In the genomic region with DNA sequence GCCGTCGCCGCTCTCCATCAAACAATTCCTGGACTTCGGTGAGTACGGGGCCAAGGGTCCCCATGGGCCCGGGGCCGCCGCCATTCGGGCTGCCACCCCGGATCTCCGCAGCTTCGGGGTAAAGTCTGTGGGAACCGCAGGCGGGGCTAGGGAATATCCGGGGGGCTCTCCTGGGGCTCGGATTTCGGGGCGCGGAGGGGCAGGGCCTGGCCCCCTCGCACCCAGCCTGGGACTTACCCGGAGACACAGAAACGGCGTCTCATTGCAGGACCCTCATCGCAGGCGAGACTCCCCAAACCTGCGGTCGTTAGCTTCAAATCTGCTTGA, we compare ENCODE assay signal across 8 cellular contexts. TPM values are rescaled to one million over a fixed set of nuclear protein-coding genes. Genes with fewer than 3 reads are reported as not detected.
DNase-seq lines count a peak whose midpoint lies in the region; ATAC-seq and TF ChIP-seq lines count a peak whose summit lies in the region.

No MANE protein-coding gene starts in this region.

- peak overlapping the region; percentile 95 for H3K27ac Mint-ChIP-seq in CD4-positive, alpha-beta T cell

- in situ Hi-C loops in G401 (cut with HindIII; ENCODE audit: low sequenced_read_pairs), result no loop called here

- POLR2A ChIA-PET in CD4-positive, alpha-beta T cell (lab: Charles Lee), result interaction anchor here (0.9 to 6.2 kb wide), 5 partner anchors 15 to 69 kb away, joined by 4 to 142 read pairs (median 8); no protein-coding TSS in a partner anchor

- no peaks in the 10 kb centered on the region for H3K4me1 ChIP-seq in prostate gland (replicated peaks)

- H3K4me1 Mint-ChIP-seq in CD4-positive, alpha-beta T cell (ENCODE audit: low read depth), result peaks cover 39% of the 10 kb centered on the region

- no peaks in the 10 kb centered on the region for H3K36me3 Mint-ChIP-seq in CD4-positive, alpha-beta T cell (ENCODE audit: low read depth)

- no peaks in the 10 kb centered on the region for H3K27me3 ChIP-seq in CD4-positive, alpha-beta T cell (ENCODE audit: control insufficient read depth, insufficient read depth, low read length)
- H3K27me3 ChIP-seq in prostate gland (replicated peaks; ENCODE audit: insufficient read depth), result no peaks in the 10 kb centered on the region

- H3K9me3 Mint-ChIP-seq in CD4-positive, alpha-beta T cell, result no peaks in the 10 kb centered on the region

- CTCF ChIA-PET in CD4-positive, alpha-beta T cell (lab: Charles Lee), result interaction anchor here (0.6 to 1.5 kb wide), 3 partner anchors 13 to 69 kb away, joined by 3 to 6 read pairs (median 4); no protein-coding TSS in a partner anchor

- no peak for TF ChIP-seq CTCF in CD4-positive, alpha-beta T cell (IDR thresholded peaks at IDR 0.05)
- no peak for TF ChIP-seq CTCF in prostate gland (IDR thresholded peaks at IDR 0.05)

- 2% methylated on average over 24 of the region's 27 CpGs for WGBS in prostate gland

- H3K4me3 Mint-ChIP-seq in CD4-positive, alpha-beta T cell, result peak overlapping the region; percentile 88

- peak in 2 of 10 experiments; percentile 1 to 34 for DNase-seq in CD4-positive, alpha-beta T cell
- DNase-seq in erythroblast (lab: John Stamatoyannopoulos, UW), result peak; percentile 26 to 36
- DNase-seq in prostate gland (ENCODE audit: low spot score), result no peak
- DNase-seq in NCI-H2171 treated with DMSO at 0.1 percent for 48 hours (lab: John Stamatoyannopoulos, UW), result no peak
- no peak for DNase-seq in AG08395 (ENCODE audit: low spot score)
- no peak for DNase-seq in G401 (ENCODE audit: low spot score)

- peak; percentile 7 for ATAC-seq in CD4-positive, alpha-beta T cell (ENCODE audit: poor library complexity)
- ATAC-seq in HG02588 (IDR thresholded peaks at IDR 0.05; ENCODE audit: unreplicated experiment) (peak; percentile 7), SK-N-SH treated with all-trans-retinoic acid at 6 μM for 48 hours (peak; percentile 13)

- no peaks in the 10 kb centered on the region for H3K36me3 ChIP-seq in prostate gland

- no peaks in the 10 kb centered on the region for H3K9me3 ChIP-seq in CD4-positive, alpha-beta T cell (ENCODE audit: control insufficient read depth, low read length)
- no peaks in the 10 kb centered on the region for H3K9me3 ChIP-seq in prostate gland

- no peaks in the 10 kb centered on the region for H3K27me3 Mint-ChIP-seq in CD4-positive, alpha-beta T cell

- intact Hi-C loops in CD4-positive, alpha-beta T cell (cut with DNase I, micrococcal nuclease), result loop anchor here (1.0 to 10.0 kb wide), 3 partner anchors 13 to 311 kb away; no protein-coding TSS in a partner anchor
- intact Hi-C loops in prostate gland (cut with DNase I), result no loop called here

- H3K27ac ChIP-seq in CD4-positive, alpha-beta T cell (ENCODE audit: low read depth, low read length), result peak overlapping the region; percentile 80
- H3K27ac ChIP-seq in prostate gland, result peak overlapping the region; percentile 77 to 82

- TF ChIP-seq POLR2A in erythroblast (IDR thresholded peaks at IDR 0.05; ENCODE audit: low read length) (no peak), prostate gland (IDR thresholded peaks at IDR 0.05) (no peak)

- H3K4me3 ChIP-seq in prostate gland, result peak overlapping the region; percentile 56 to 66

TF ChIP-seq in SK-N-SH treated with all-trans-retinoic acid at 6 μM for 48 hours, 23 proteins besides CTCF, POLR2A, EP300 and RAD21:
- no peak for TF ChIP-seq TCF4 (CRISPR knock-in tag; IDR thresholded peaks at IDR 0.05; ENCODE audit: borderline replicate concordance)
- TF ChIP-seq, protein P1, sequence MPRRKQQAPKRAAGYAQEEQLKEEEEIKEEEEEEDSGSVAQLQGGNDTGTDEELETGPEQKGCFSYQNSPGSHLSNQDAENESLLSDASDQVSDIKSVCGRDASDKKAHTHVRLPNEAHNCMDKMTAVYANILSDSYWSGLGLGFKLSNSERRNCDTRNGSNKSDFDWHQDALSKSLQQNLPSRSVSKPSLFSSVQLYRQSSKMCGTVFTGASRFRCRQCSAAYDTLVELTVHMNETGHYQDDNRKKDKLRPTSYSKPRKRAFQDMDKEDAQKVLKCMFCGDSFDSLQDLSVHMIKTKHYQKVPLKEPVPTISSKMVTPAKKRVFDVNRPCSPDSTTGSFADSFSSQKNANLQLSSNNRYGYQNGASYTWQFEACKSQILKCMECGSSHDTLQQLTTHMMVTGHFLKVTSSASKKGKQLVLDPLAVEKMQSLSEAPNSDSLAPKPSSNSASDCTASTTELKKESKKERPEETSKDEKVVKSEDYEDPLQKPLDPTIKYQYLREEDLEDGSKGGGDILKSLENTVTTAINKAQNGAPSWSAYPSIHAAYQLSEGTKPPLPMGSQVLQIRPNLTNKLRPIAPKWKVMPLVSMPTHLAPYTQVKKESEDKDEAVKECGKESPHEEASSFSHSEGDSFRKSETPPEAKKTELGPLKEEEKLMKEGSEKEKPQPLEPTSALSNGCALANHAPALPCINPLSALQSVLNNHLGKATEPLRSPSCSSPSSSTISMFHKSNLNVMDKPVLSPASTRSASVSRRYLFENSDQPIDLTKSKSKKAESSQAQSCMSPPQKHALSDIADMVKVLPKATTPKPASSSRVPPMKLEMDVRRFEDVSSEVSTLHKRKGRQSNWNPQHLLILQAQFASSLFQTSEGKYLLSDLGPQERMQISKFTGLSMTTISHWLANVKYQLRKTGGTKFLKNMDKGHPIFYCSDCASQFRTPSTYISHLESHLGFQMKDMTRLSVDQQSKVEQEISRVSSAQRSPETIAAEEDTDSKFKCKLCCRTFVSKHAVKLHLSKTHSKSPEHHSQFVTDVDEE (CRISPR knock-in tag; IDR thresholded peaks at IDR 0.05), result no peak
- no peak for TF ChIP-seq ZFP30 (CRISPR knock-in tag; IDR thresholded peaks at IDR 0.05)
- no peak for TF ChIP-seq OSR1 (CRISPR knock-in tag; IDR thresholded peaks at IDR 0.05)
- TF ChIP-seq ZNF565 (CRISPR knock-in tag; conservative IDR thresholded peaks at IDR 0.05; ENCODE audit: low read depth), result no peak
- no peak for TF ChIP-seq CSDC2 (CRISPR knock-in tag; IDR thresholded peaks at IDR 0.05)
TF ChIP-seq in SK-N-SH treated with all-trans-retinoic acid at 6 μM for 48 hours: peak in this region for 0.

RNA-seq across cellular contexts. Expression of a gene that starts 0.4 kb away (rescaled TPM):
- 10 to 100 TPM; 12.5 to 12.6 TPM for total RNA-seq in CD4-positive, alpha-beta T cell
- total RNA-seq in prostate gland, result 10 to 100 TPM; 41.6 to 54.3 TPM
- 21.7 and 27.8 TPM in 2 replicates for total RNA-seq in G401 (2014; rRNA removed; shearing (Covaris generic))

Comparison
In these comparisons a context has a peak if more than half of its experiments do, and no peak if none do; other contexts are left out.
1. DNase-seq: peak in erythroblast (2 of 2); none in prostate gland (single experiment), NCI-H2171 treated with DMSO at 0.1 percent for 48 hours (single experiment), AG08395 (single experiment) and G401 (single experiment).
2. Peak in every context shown above with its lines, with median percentiles within 50 percentile points of each other: ATAC-seq.